1 cellular context compared by ENCODE assay signal in genomic region chr2:233119123-233119522, GRCh38.
TF ChIP-seq lines count a peak whose summit lies in the region.

No MANE protein-coding gene starts in this region.

TF ChIP-seq in neural cell, 6 proteins besides CTCF, POLR2A, EP300 and RAD21 (continued from another document):
- TF ChIP-seq REST (IDR thresholded peaks at IDR 0.05; ENCODE audit: borderline replicate concordance) = no peak
TF ChIP-seq in neural cell: peak in this region for 0.
